Comparison of ENCODE assay signal across 8 cellular contexts in the genomic region with DNA sequence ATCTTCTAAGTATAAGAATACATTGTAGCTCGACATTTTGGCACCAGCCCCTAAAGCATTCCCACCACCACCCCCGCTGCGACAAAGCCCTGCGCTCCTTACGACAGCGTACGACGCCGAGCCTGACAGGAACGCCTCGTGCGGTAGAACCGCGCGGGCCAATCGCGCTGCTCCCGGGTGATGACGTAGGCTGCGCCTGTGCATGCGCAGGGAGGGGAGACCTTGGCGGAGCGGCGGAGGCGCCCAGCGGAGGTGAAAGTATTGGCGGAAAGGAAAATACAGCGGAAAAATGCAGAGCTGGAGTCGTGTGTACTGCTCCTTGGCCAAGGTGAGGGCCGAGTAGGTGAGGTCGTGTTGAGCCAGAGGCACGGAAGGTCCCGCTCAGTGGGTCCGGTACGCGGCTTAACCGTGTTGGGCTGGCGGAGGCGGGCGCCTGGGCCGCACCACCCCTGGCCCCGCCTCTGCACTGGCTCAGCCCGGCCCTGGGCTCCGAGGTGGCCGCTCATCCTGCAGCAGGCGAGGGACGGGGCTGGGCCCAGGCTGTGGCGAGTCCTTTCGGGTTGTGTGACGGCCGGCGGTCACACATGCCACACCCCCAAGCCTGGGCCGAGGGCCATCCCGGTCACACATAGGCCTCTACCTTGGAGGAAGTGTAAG. TPM values are rescaled to one million over a fixed set of nuclear protein-coding genes. Genes with fewer than 3 reads are reported as not detected.
DNase-seq lines count a peak whose midpoint lies in the region; TF ChIP-seq lines count a peak whose summit lies in the region.

A gene with protein sequence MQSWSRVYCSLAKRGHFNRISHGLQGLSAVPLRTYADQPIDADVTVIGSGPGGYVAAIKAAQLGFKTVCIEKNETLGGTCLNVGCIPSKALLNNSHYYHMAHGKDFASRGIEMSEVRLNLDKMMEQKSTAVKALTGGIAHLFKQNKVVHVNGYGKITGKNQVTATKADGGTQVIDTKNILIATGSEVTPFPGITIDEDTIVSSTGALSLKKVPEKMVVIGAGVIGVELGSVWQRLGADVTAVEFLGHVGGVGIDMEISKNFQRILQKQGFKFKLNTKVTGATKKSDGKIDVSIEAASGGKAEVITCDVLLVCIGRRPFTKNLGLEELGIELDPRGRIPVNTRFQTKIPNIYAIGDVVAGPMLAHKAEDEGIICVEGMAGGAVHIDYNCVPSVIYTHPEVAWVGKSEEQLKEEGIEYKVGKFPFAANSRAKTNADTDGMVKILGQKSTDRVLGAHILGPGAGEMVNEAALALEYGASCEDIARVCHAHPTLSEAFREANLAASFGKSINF (plus strand): TSS at position 222 of the 657 bp plus-strand sequence. CDS start 68 bp downstream, at position 290.

- peaks cover 7% of the 10 kb centered on the region; the same call in 1 of the 2 replicates for H3K36me3 ChIP-seq in Loucy (ENCODE audit: insufficient read depth, low read length)
- peaks cover 4% of the 10 kb centered on the region for H3K36me3 ChIP-seq in neural cell (ENCODE audit: insufficient read depth, low read length)
- H3K36me3 ChIP-seq in stomach: peaks cover 7 to 27% (median 18%) of the 10 kb centered on the region in 4 donors

- no peaks in the 10 kb centered on the region for H3K9me3 ChIP-seq in Loucy (ENCODE audit: insufficient read depth, low read depth, low read length)
- no peaks in the 10 kb centered on the region for H3K9me3 ChIP-seq in neural cell (ENCODE audit: low read length)
- no peaks in the 10 kb centered on the region for H3K9me3 ChIP-seq in stomach

- no peaks in the 10 kb centered on the region for H3F3A ChIP-seq in Loucy (ENCODE audit: low read depth)
- no peaks in the 10 kb centered on the region for H3F3A ChIP-seq in neural cell (ENCODE audit: insufficient read depth, low read length, poor library complexity, severe bottlenecking)

- H3K9ac ChIP-seq in Loucy (ENCODE audit: low read depth, low read length, poor library complexity, severe bottlenecking) (peak within 1 kb of the TSS; percentile 75), neural cell (ENCODE audit: low read length) (peak within 1 kb of the TSS; percentile 90)

- H3K27me3 ChIP-seq in Loucy (ENCODE audit: insufficient read depth, low read length, poor library complexity, severe bottlenecking): no peaks in the 10 kb centered on the region
- H3K27me3 ChIP-seq in neural cell (ENCODE audit: insufficient read depth, low read depth, low read length): no peaks in the 10 kb centered on the region
- no peaks in the 10 kb centered on the region for H3K27me3 ChIP-seq in stomach

- peak in 2 of 4 donors; percentile 82 to 93 for TF ChIP-seq POLR2A in stomach (IDR thresholded peaks at IDR 0.05)

- H3K9me2 ChIP-seq in Loucy (replicated peaks; ENCODE audit: low read depth, low read length) (no peaks in the 10 kb centered on the region), neural cell (ENCODE audit: insufficient read depth, low read length) (no peaks in the 10 kb centered on the region)

- DNase-seq in EH (ENCODE audit: low read depth) (peak; percentile 88), H4 (ENCODE audit: low spot score) (peak; percentile 94), SHP77 (lab: John Stamatoyannopoulos, UW) (peak; percentile 79 to 90), fibroblast of the aortic adventitia (ENCODE audit: low read depth) (peak; percentile 89), stomach (peak; percentile 95)
- peak; percentile 88 for DNase-seq in activated effector memory CD4-positive, alpha-beta T cell treated with Interleukin-2 at 50 U/mL for 16 hours

- H3K4me2 ChIP-seq in Loucy (ENCODE audit: low read depth, low read length, poor library complexity, severe bottlenecking) (peak within 1 kb of the TSS; percentile 94), neural cell (ENCODE audit: low read length) (peak within 1 kb of the TSS; percentile 95)

- WGBS in stomach, 5 donors: 0 to 1% (median 0%) methylated on average over 30 to 54 of the region's 54 CpGs

- H3K4me1 ChIP-seq in Loucy (ENCODE audit: insufficient read depth, low read length, poor library complexity, severe bottlenecking) (peaks cover 42% of the 10 kb centered on the region), stomach (peaks cover 19 to 53% (median 32%) of the 10 kb centered on the region in 4 donors)

- no peak for TF ChIP-seq CTCF in Loucy (conservative IDR thresholded peaks at IDR 0.05; ENCODE audit: low read length)
- TF ChIP-seq CTCF in fibroblast of the aortic adventitia (IDR thresholded peaks at IDR 0.05; ENCODE audit: insufficient read depth, low read length): no peak
- TF ChIP-seq CTCF in neural cell (IDR thresholded peaks at IDR 0.05; ENCODE audit: poor library complexity, severe bottlenecking): no peak
- no peak for TF ChIP-seq CTCF in stomach (IDR thresholded peaks at IDR 0.05)

- H2AFZ ChIP-seq in Loucy (ENCODE audit: low read length) (peak within 1 kb of the TSS; percentile 93), neural cell (ENCODE audit: low read depth, low read length) (peak within 1 kb of the TSS; percentile 78)

- intact Hi-C loops in stomach (cut with DNase I; ENCODE audit: low total_unique reads): no loop called here

- TF ChIP-seq RAD21 in neural cell (conservative IDR thresholded peaks at IDR 0.05): peak; percentile 37

- H3K4me3 ChIP-seq in Loucy (ENCODE audit: low read length, poor library complexity, severe bottlenecking): peak within 1 kb of the TSS; percentile 86
- peak within 1 kb of the TSS; percentile 94 for H3K4me3 ChIP-seq in fibroblast of the aortic adventitia (ENCODE audit: low read depth, low read length)
- H3K4me3 ChIP-seq in neural cell (ENCODE audit: low read length): peak within 1 kb of the TSS; percentile 72
- peak within 1 kb of the TSS; percentile 49 to 79 (median 66) for H3K4me3 ChIP-seq in stomach

- H3K79me2 ChIP-seq in Loucy (ENCODE audit: insufficient read depth, low read length) (peaks cover 50% of the 10 kb centered on the region), neural cell (replicated peaks; ENCODE audit: insufficient read depth, low read length) (peaks cover 43% of the 10 kb centered on the region)

- TF ChIP-seq EP300 in neural cell (conservative IDR thresholded peaks at IDR 0.05; ENCODE audit: poor library complexity, severe bottlenecking) (peak; percentile 69), stomach (IDR thresholded peaks at IDR 0.05) (no peak)

- peaks cover 35% of the 10 kb centered on the region for H4K20me1 ChIP-seq in Loucy (ENCODE audit: insufficient read depth, low read length, poor library complexity, severe bottlenecking)
- H4K20me1 ChIP-seq in neural cell (ENCODE audit: insufficient read depth): no peaks in the 10 kb centered on the region

- H3K27ac ChIP-seq in neural cell (ENCODE audit: low read length) (peak within 1 kb of the TSS; percentile 89), stomach (peak within 1 kb of the TSS; percentile 94 to 99 (median 96))

TF ChIP-seq in neural cell, 6 proteins besides CTCF, POLR2A, EP300 and RAD21:
- peak; percentile 75 for TF ChIP-seq MXI1 (conservative IDR thresholded peaks at IDR 0.05; ENCODE audit: poor library complexity, severe bottlenecking)
- TF ChIP-seq SMC3 (conservative IDR thresholded peaks at IDR 0.05; ENCODE audit: poor library complexity): no peak
- no peak for TF ChIP-seq EZH2 (IDR thresholded peaks at IDR 0.05; ENCODE audit: borderline replicate concordance, insufficient read depth, low read length, poor library complexity, severe bottlenecking)
- peak; percentile 98 for TF ChIP-seq POLR2AphosphoS5 (IDR thresholded peaks at IDR 0.05)
- TF ChIP-seq, protein P1, sequence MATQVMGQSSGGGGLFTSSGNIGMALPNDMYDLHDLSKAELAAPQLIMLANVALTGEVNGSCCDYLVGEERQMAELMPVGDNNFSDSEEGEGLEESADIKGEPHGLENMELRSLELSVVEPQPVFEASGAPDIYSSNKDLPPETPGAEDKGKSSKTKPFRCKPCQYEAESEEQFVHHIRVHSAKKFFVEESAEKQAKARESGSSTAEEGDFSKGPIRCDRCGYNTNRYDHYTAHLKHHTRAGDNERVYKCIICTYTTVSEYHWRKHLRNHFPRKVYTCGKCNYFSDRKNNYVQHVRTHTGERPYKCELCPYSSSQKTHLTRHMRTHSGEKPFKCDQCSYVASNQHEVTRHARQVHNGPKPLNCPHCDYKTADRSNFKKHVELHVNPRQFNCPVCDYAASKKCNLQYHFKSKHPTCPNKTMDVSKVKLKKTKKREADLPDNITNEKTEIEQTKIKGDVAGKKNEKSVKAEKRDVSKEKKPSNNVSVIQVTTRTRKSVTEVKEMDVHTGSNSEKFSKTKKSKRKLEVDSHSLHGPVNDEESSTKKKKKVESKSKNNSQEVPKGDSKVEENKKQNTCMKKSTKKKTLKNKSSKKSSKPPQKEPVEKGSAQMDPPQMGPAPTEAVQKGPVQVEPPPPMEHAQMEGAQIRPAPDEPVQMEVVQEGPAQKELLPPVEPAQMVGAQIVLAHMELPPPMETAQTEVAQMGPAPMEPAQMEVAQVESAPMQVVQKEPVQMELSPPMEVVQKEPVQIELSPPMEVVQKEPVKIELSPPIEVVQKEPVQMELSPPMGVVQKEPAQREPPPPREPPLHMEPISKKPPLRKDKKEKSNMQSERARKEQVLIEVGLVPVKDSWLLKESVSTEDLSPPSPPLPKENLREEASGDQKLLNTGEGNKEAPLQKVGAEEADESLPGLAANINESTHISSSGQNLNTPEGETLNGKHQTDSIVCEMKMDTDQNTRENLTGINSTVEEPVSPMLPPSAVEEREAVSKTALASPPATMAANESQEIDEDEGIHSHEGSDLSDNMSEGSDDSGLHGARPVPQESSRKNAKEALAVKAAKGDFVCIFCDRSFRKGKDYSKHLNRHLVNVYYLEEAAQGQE (IDR thresholded peaks at IDR 0.05; ENCODE audit: borderline replicate concordance): peak; percentile 74
- TF ChIP-seq TAF1 (IDR thresholded peaks at IDR 0.05; ENCODE audit: low read depth): peak; percentile 52

RNA-seq across cellular contexts. Expression of the gene that starts here (rescaled TPM):
- total RNA-seq in H4 (2014; rRNA removed; shearing (Covaris generic)): 127 and 130 TPM in 2 replicates
- total RNA-seq in fibroblast of the aortic adventitia (ENCODE audit: low replicate concordance) (71.9 and 85.7 TPM in 2 replicates), stomach (100 to 1,000 TPM in 4 of 5 donors, 10 to 100 TPM in 1; 35.6 to 173 (median 133) TPM)
- polyA plus RNA-seq in neural cell (142 and 214 TPM in 2 replicates), stomach (10 to 100 TPM; 24.6 to 74.2 (median 43.6) TPM)
- polyA minus RNA-seq in neural cell: 131 and 178 TPM in 2 replicates

Comparison
In these comparisons a context has a peak if more than half of its experiments do, and no peak if none do; other contexts are left out.
1. Peak in every context shown above with its lines: DNase-seq, H3K4me3 ChIP-seq and H3K27ac ChIP-seq.